In the genomic region with DNA sequence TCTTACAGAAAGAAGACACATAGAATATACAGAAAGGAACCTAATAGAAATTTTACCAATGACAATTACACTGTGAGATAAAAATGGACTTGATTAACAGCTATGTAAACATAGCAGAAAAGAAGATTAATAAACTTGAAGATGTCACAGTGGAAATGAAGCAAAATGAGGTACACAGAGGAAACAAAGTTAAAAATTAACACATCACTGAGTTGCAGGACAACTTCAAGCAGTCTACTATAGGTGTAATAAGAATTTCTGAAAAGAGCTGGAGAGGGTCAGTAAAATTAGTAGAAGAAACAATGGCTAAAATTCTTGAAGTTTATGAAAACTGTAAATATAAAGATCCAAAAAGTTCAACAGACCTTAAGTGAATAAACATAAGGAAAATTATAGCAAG, we compare ENCODE assay signal across 19 cellular contexts.
DNase-seq lines count a peak whose midpoint lies in the region; ATAC-seq and FAIRE-seq lines count a peak whose summit lies in the region.
"Had no signal": no experiment of that assay in that cellular context is flagged by ENCODE, and none has a peak within 500 bp of the region (broad histone marks: within the 10 kb centered on the region; RNA-seq: fewer than 3 reads in every experiment).

No MANE protein-coding gene starts in this region.

- H3K9me3 Mint-ChIP-seq in activated CD8-positive, alpha-beta T cell treated with anti-CD3 and anti-CD28 coated beads, Interleukin-2, amount 10 ng/mL, durations not matched to agents 7 days and 5 days (ENCODE audit: insufficient read depth): peaks cover 14% of the 10 kb centered on the region

- H3K36me3 Mint-ChIP-seq in activated CD8-positive, alpha-beta T cell treated with anti-CD3 and anti-CD28 coated beads, Interleukin-2, amount 10 ng/mL, durations not matched to agents 7 days and 5 days (ENCODE audit: low read depth): no peaks in the 10 kb centered on the region
- H3K36me3 Mint-ChIP-seq: CD4-positive, alpha-beta memory T cell had no signal

- DNase-seq in DMS53 (lab: John Stamatoyannopoulos, UW) (peak; percentile 16), GM19239 (ENCODE audit: insufficient read length, low spot score) (no peak)
- no peak for DNase-seq in activated CD8-positive, alpha-beta memory T cell treated with anti-CD3 and anti-CD28 coated beads, Interleukin-2, amount 50 U/mL, for 4 hours
- DNase-seq in activated CD8-positive, alpha-beta T cell treated with anti-CD3 and anti-CD28 coated beads, Interleukin-2, amount 10 ng/mL, durations not matched to agents 7 days and 5 days: no peak
- DNase-seq: 8988T; C1 segment of cervical spinal cord; Calu3; CD4-positive, alpha-beta memory T cell; COR-L47; DMS79; EL; GDM1; H7; HCEC 1CT had no signal

- POLR2A ChIA-PET in activated CD8-positive, alpha-beta T cell treated with anti-CD3 and anti-CD28 coated beads, Interleukin-2, amount 10 ng/mL, durations not matched to agents 7 days and 5 days (lab: Charles Lee): no interaction called here

- no peak overlapping the region for H3K4me3 Mint-ChIP-seq in activated CD8-positive, alpha-beta T cell treated with anti-CD3 and anti-CD28 coated beads, Interleukin-2, amount 10 ng/mL, durations not matched to agents 7 days and 5 days
- H3K4me3 Mint-ChIP-seq: CD4-positive, alpha-beta memory T cell had no signal

- no peaks in the 10 kb centered on the region for H3K4me1 Mint-ChIP-seq in activated CD8-positive, alpha-beta T cell treated with anti-CD3 and anti-CD28 coated beads, Interleukin-2, amount 10 ng/mL, durations not matched to agents 7 days and 5 days (ENCODE audit: low read depth)
- H3K4me1 Mint-ChIP-seq: CD4-positive, alpha-beta memory T cell had no signal

- FAIRE-seq in GM19239 (lab: Jason Lieb, UNC): peak; percentile 60
- FAIRE-seq: GM12878, H1 had no signal

- CTCF ChIA-PET in activated CD8-positive, alpha-beta T cell treated with anti-CD3 and anti-CD28 coated beads, Interleukin-2, amount 10 ng/mL, durations not matched to agents 7 days and 5 days (lab: Charles Lee): no interaction called here

- no peak overlapping the region for H3K27ac Mint-ChIP-seq in activated CD8-positive, alpha-beta T cell treated with anti-CD3 and anti-CD28 coated beads, Interleukin-2, amount 10 ng/mL, durations not matched to agents 7 days and 5 days
- H3K27ac Mint-ChIP-seq: CD4-positive, alpha-beta memory T cell had no signal

- no peaks in the 10 kb centered on the region for H3K27me3 Mint-ChIP-seq in activated CD8-positive, alpha-beta T cell treated with anti-CD3 and anti-CD28 coated beads, Interleukin-2, amount 10 ng/mL, durations not matched to agents 7 days and 5 days (ENCODE audit: low read depth)
- H3K27me3 Mint-ChIP-seq: CD4-positive, alpha-beta memory T cell had no signal

- ATAC-seq in HG02943 (IDR thresholded peaks at IDR 0.05; ENCODE audit: low read depth, unreplicated experiment) (peak; percentile 67), HG03378 (IDR thresholded peaks at IDR 0.05; ENCODE audit: unreplicated experiment) (peak; percentile 55), GM21576 (IDR thresholded peaks at IDR 0.05; ENCODE audit: unreplicated experiment) (no peak)
- ATAC-seq in activated CD8-positive, alpha-beta T cell treated with anti-CD3 and anti-CD28 coated beads, Interleukin-2, amount 10 ng/mL, durations not matched to agents 7 days and 5 days: no peak
- ATAC-seq: GM12878 had no signal

Comparison
In these comparisons a context has a peak if more than half of its experiments do, and no peak if none do; other contexts are left out.
1. ATAC-seq: peak in HG02943 (single experiment) and HG03378 (single experiment); none in GM21576 (single experiment) and activated CD8-positive, alpha-beta T cell treated with anti-CD3 and anti-CD28 coated beads, Interleukin-2, amount 10 ng/mL, durations not matched to agents 7 days and 5 days (single experiment).